Comparison of ENCODE assay signal across 1 cellular context in genomic region chr4:56786955-56787354, GRCh38.
TF ChIP-seq lines count a peak whose summit lies in the region.

No MANE protein-coding gene starts in this region.

TF ChIP-seq in WTC11, 78 proteins besides CTCF, POLR2A, EP300 and RAD21 (continued from another document):
- TF ChIP-seq HMGA2 (CRISPR knock-in tag; IDR thresholded peaks at IDR 0.05): no peak
- TF ChIP-seq, protein P1, sequence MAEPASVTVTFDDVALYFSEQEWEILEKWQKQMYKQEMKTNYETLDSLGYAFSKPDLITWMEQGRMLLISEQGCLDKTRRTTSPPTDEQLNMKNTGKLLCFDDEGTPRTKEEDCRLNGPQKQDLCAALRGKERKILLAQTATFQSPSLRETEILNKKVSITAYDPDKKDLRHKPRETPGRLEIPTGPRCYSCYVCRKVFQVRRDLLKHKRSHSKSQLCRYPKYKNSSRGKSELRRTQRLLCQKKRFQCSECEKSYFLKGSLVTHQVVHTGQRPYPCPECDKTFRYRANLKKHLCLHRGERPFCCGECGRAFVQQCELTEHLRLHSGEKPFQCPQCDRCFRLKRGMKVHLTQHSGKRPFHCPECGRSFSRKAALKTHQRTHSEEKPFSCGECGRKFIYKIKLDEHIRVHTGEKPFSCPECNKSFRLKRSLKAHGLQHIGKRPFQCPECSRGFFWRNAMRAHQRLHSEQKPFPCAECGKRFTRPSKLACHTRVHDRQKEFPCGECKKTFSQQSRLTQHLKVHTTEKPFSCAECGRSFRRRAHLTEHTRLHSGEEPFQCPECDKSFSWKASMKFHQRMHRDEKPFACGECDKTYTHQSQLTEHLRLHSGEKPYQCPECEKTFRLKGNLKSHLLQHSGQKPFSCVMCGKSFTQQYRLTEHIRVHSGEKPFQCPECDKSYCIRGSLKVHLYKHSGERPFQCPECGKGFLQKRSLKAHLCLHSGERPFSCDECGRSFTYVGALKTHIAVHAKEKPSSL (CRISPR knock-in tag; conservative IDR thresholded peaks at IDR 0.05): no peak
